ENCODE assay signal across 8 cellular contexts in the genomic region with DNA sequence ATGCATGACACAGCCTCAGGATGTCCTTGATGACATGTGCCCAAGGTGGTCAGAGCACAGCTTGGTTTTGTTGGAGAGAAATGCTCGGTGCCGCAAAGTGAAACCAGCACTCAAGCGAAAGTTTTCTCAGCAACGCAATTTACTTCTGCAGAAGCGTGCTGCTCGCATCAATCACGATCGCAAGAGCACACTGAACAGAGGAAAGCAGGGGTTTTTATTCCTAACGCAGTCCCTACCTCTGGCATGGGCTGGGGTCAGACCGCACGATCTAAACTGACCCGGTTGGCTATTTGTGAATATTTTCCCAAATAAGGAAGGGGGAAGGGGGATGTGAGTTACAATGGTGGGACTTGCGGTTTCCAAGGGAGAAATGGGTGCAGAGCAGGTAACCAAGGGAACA. TPM values are rescaled to one million over a fixed set of nuclear protein-coding genes. Genes with fewer than 3 reads are reported as not detected.
DNase-seq lines count a peak whose midpoint lies in the region; ATAC-seq and TF ChIP-seq lines count a peak whose summit lies in the region.

No MANE protein-coding gene starts in this region.

- peaks cover 26% of the 10 kb centered on the region for H3K4me1 Mint-ChIP-seq in activated naive CD4-positive, alpha-beta T cell treated with anti-CD3 and anti-CD28 coated beads, Interleukin-2, amount 10 ng/mL, durations not matched to agents 7 days and 5 days
- H3K4me1 Mint-ChIP-seq in T-cell: peaks cover 16 to 28% (median 24%) of the 10 kb centered on the region in 3 donors

- DNase-seq in activated naive CD4-positive, alpha-beta T cell treated with anti-CD3 and anti-CD28 coated beads, Interleukin-2, amount 10 ng/mL, durations not matched to agents 7 days and 5 days: no peak
- DNase-seq in activated naive CD4-positive, alpha-beta T cell treated with Interleukin-2 at 50 U/mL for 16 hours: no peak
- DNase-seq in T-cell (no peak), testis (no peak), RPMI8226 (no peak), NAMALWA (ENCODE audit: low spot score) (no peak), HuH-7.5 (ENCODE audit: low spot score) (no peak)

- no peak for ATAC-seq in T-cell (replicated peaks in 1 of 4)

- intact Hi-C loops in testis (cut with DNase I; ENCODE audit: low total_unique reads): no loop called here

- H3K36me3 ChIP-seq in iPS-20b (ENCODE audit: insufficient read depth, low read depth, low read length): peaks cover 25% of the 10 kb centered on the region
- H3K36me3 ChIP-seq in testis (ENCODE audit: low read depth, missing control alignments): no peaks in the 10 kb centered on the region

- WGBS in testis, 2 donors: 41 to 57% methylated on average over 13 of the region's 13 CpGs

- H3K4me3 ChIP-seq in iPS-20b (ENCODE audit: low read length) (peak overlapping the region; percentile 99; the same call in 1 of the 2 replicates), testis (peak overlapping the region; percentile 71 to 94)

- peaks cover 40% of the 10 kb centered on the region for H3K9me3 Mint-ChIP-seq in activated naive CD4-positive, alpha-beta T cell treated with anti-CD3 and anti-CD28 coated beads, Interleukin-2, amount 10 ng/mL, durations not matched to agents 7 days and 5 days
- H3K9me3 Mint-ChIP-seq in T-cell: peaks cover 0 to 28% (median 23%) of the 10 kb centered on the region in 3 donors

- no peak for TF ChIP-seq POLR2A in testis (IDR thresholded peaks at IDR 0.05)

- peaks cover 17% of the 10 kb centered on the region; the same call in 1 of the 2 replicates for H3K4me1 ChIP-seq in iPS-20b (ENCODE audit: insufficient read depth, low read length)
- H3K4me1 ChIP-seq in testis: no peaks in the 10 kb centered on the region

- peak overlapping the region; percentile 49; the same call in 1 of the 2 replicates for H3K9ac ChIP-seq in iPS-20b (ENCODE audit: low read depth, low read length)

- peak overlapping the region; percentile 49 for H3K27ac Mint-ChIP-seq in activated naive CD4-positive, alpha-beta T cell treated with anti-CD3 and anti-CD28 coated beads, Interleukin-2, amount 10 ng/mL, durations not matched to agents 7 days and 5 days
- H3K27ac Mint-ChIP-seq in T-cell: no peak overlapping the region

- peaks cover 18% of the 10 kb centered on the region for H3K27me3 ChIP-seq in iPS-20b (ENCODE audit: insufficient read depth, low read length)
- H3K27me3 ChIP-seq in testis: no peaks in the 10 kb centered on the region

- no peak for TF ChIP-seq CTCF in testis (IDR thresholded peaks at IDR 0.05)

- H3K27me3 Mint-ChIP-seq in activated naive CD4-positive, alpha-beta T cell treated with anti-CD3 and anti-CD28 coated beads, Interleukin-2, amount 10 ng/mL, durations not matched to agents 7 days and 5 days: peaks cover 12% of the 10 kb centered on the region
- H3K27me3 Mint-ChIP-seq in T-cell: peaks cover 30 to 38% of the 10 kb centered on the region in 2 donors

- CTCF ChIA-PET in activated naive CD4-positive, alpha-beta T cell treated with anti-CD3 and anti-CD28 coated beads, Interleukin-2, amount 10 ng/mL, durations not matched to agents 7 days and 5 days (lab: Charles Lee): no interaction called here
- CTCF ChIA-PET in T-cell (lab: Charles Lee): no interaction called here

- H3K9me3 ChIP-seq in iPS-20b (ENCODE audit: insufficient read depth, low read depth, low read length) (peaks cover 15% of the 10 kb centered on the region; the same call in 1 of the 2 replicates), testis (no peaks in the 10 kb centered on the region)

- no peak overlapping the region for H3K4me3 Mint-ChIP-seq in activated naive CD4-positive, alpha-beta T cell treated with anti-CD3 and anti-CD28 coated beads, Interleukin-2, amount 10 ng/mL, durations not matched to agents 7 days and 5 days
- H3K4me3 Mint-ChIP-seq in T-cell: peak overlapping the region; percentile 2 to 90 (median 89)

- H3K27ac ChIP-seq in iPS-20b (ENCODE audit: low read length) (no peak overlapping the region), testis (no peak overlapping the region)

- peaks cover 34% of the 10 kb centered on the region for H3K36me3 Mint-ChIP-seq in activated naive CD4-positive, alpha-beta T cell treated with anti-CD3 and anti-CD28 coated beads, Interleukin-2, amount 10 ng/mL, durations not matched to agents 7 days and 5 days
- H3K36me3 Mint-ChIP-seq in T-cell: peaks cover 33% of the 10 kb centered on the region

- POLR2A ChIA-PET in T-cell (lab: Charles Lee): no interaction called here

RNA-seq across cellular contexts. Expression of gene ZNF669, which starts 0.8 kb away (rescaled TPM):
- total RNA-seq in T-cell (10 to 100 TPM; 11.0 to 13.7 (median 12.8) TPM), testis (10 to 100 TPM in 1 of 2 donors, 1 to 10 TPM in 1; 9.4 to 10.6 TPM)
- polyA plus RNA-seq in testis (ENCODE audit: insufficient read depth, low read depth, low replicate concordance): 12.1 TPM

RNA-seq across cellular contexts. Expression of gene ZNF670, which starts 26.4 kb away (rescaled TPM):
- total RNA-seq in T-cell: 1 to 10 TPM in 3 of 5 donors, under 1 TPM in 2; 0.78 to 2.5 (median 1.7) TPM
- total RNA-seq in testis: 1 to 10 TPM; 3.5 to 5.5 TPM
- polyA plus RNA-seq in testis (ENCODE audit: insufficient read depth, low read depth, low replicate concordance): 5.4 TPM
